ENCODE assay signal across 13 cellular contexts in the genomic region with DNA sequence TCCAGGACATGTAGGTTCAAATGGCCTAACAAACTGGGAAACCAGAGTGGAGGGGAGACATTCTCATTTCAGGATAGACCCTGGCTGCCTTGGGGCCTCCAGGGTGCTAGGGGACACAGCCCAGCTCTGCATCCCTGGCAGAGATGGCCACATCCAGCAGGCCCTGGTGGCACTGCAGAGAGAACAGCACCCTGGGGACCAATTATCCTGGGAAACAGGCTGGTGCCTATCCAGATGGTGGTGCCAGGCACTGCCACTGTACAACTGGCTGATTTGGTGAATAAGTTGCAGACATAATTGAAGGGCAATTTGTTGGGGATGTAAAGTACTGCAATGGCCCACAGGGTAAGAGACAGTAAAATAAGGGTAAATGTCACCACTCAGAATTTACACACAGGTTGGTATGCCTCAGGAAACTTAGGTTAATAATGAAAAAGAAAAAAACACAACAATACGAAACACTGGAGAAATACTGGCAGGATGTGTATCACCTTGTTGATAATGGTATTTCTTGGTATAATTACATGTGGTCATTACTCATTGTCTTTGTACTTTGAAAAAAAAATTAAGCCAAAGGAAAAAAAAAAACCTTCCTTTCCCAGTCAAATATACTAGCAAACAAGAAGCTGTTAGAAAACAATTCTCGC. TPM values are rescaled to one million over a fixed set of nuclear protein-coding genes. Genes with fewer than 3 reads are reported as not detected.
A peak's percentile ranks its signal among the peaks of the same experiment; 100 is the strongest.
DNase-seq lines count a peak whose midpoint lies in the region; ATAC-seq and TF ChIP-seq lines count a peak whose summit lies in the region.
"Had no signal": no experiment of that assay in that cellular context is flagged by ENCODE, and none has a peak within 500 bp of the region (broad histone marks: within the 10 kb centered on the region; RNA-seq: fewer than 3 reads in every experiment).

No MANE protein-coding gene starts in this region.

- no peaks in the 10 kb centered on the region for H3K9me3 ChIP-seq in left ventricle myocardium inferior (replicated peaks)
- H3K9me3 ChIP-seq in gastroesophageal sphincter = no peaks in the 10 kb centered on the region
- H3K9me3 ChIP-seq: Caco-2, MG63, pancreas, tibial artery had no signal

- peaks cover 11% of the 10 kb centered on the region for H3K4me1 Mint-ChIP-seq in type B pancreatic cell (ENCODE audit: unreplicated experiment)

- intact Hi-C loops in left ventricle myocardium inferior (cut with micrococcal nuclease) = no loop called here
- intact Hi-C loops in Right ventricle myocardium superior (cut with DNase I) = no loop called here

- CTCF ChIA-PET in RWPE1 (lab: Yijun Ruan, JAX) = interaction anchor here (0.6 to 1.6 kb wide), 4 partner anchors 26 to 1063 kb away, joined by 4 to 7 read pairs (median 4); no protein-coding TSS in a partner anchor

- H3K4me3 ChIP-seq in left ventricle myocardium inferior = no peak overlapping the region
- no peak overlapping the region for H3K4me3 ChIP-seq in gastroesophageal sphincter
- H3K4me3 ChIP-seq: MG63, pancreas, tibial artery had no signal

- ATAC-seq in Right ventricle myocardium superior (ENCODE audit: poor library complexity) (no peak), gastroesophageal sphincter (no peak)
- ATAC-seq: pancreas had no signal

- no peaks in the 10 kb centered on the region for H3K9me3 Mint-ChIP-seq in type B pancreatic cell

- TF ChIP-seq POLR2A in gastroesophageal sphincter (IDR thresholded peaks at IDR 0.05) = no peak

- H3K27ac Mint-ChIP-seq in type B pancreatic cell = peak overlapping the region; percentile 20

- no peak for TF ChIP-seq CTCF in left ventricle myocardium inferior (IDR thresholded peaks at IDR 0.05; ENCODE audit: borderline replicate concordance)
- no peak for TF ChIP-seq CTCF in RWPE1 (conservative IDR thresholded peaks at IDR 0.05; ENCODE audit: low read depth)
- TF ChIP-seq CTCF in gastroesophageal sphincter (IDR thresholded peaks at IDR 0.05) = no peak
- TF ChIP-seq CTCF in type B pancreatic cell (conservative IDR thresholded peaks at IDR 0.05) = no peak

- no peak for TF ChIP-seq EP300 in gastroesophageal sphincter (IDR thresholded peaks at IDR 0.05)

- DNase-seq in left ventricle myocardium inferior (no peak), Right ventricle myocardium superior (no peak), RWPE1 (ENCODE audit: low spot score) (peak; percentile 12), type B pancreatic cell (ENCODE audit: extremely low spot score, unreplicated experiment) (no peak), SKM-1 treated with dmso at 0.1 percent for 144 hours (lab: John Stamatoyannopoulos, UW; ENCODE audit: unreplicated experiment) (no peak), activated T-cell treated with anti-CD3 and anti-CD28 coated beads for 4 hours (no peak), NCI-H748 treated with DMSO at 0.1 percent for 48 hours (lab: John Stamatoyannopoulos, UW) (no peak)
- DNase-seq: kidney, pancreas had no signal

- 73% methylated on average over 2 of the region's 2 CpGs for WGBS in gastroesophageal sphincter (ENCODE audit: low coverage in 1 of 2), 2 donors

- H3K36me3 ChIP-seq in left ventricle myocardium inferior (no peaks in the 10 kb centered on the region), gastroesophageal sphincter (no peaks in the 10 kb centered on the region)
- H3K36me3 ChIP-seq: MG63, pancreas, tibial artery had no signal

- H3K27me3 ChIP-seq in left ventricle myocardium inferior (ENCODE audit: low read depth) = no peaks in the 10 kb centered on the region
- no peaks in the 10 kb centered on the region for H3K27me3 ChIP-seq in gastroesophageal sphincter
- H3K27me3 ChIP-seq: MG63, pancreas, tibial artery had no signal

- H3K27ac ChIP-seq in left ventricle myocardium inferior (replicated peaks) = peak overlapping the region; percentile 47
- H3K27ac ChIP-seq in RWPE1 = no peak overlapping the region
- peak overlapping the region in 3 of 4 donors; percentile 36 to 47 (median 39) for H3K27ac ChIP-seq in gastroesophageal sphincter
- H3K27ac ChIP-seq: pancreas, tibial artery had no signal

- H3K4me1 ChIP-seq in left ventricle myocardium inferior (peaks cover 47% of the 10 kb centered on the region), gastroesophageal sphincter (peaks cover 0 to 24% (median 0%) of the 10 kb centered on the region in 3 donors)

- POLR2A ChIA-PET in RWPE1 (lab: Yijun Ruan, JAX; ENCODE audit: low non-redundant PET) = no interaction called here

- peaks cover 9% of the 10 kb centered on the region for H3K27me3 Mint-ChIP-seq in type B pancreatic cell

- no peaks in the 10 kb centered on the region for H3K36me3 Mint-ChIP-seq in type B pancreatic cell

- H3K4me3 Mint-ChIP-seq in type B pancreatic cell = no peak overlapping the region

RNA-seq across cellular contexts. Expression of a gene that starts 12.8 kb away (rescaled TPM):
- total RNA-seq in left ventricle myocardium inferior (not detected), Right ventricle myocardium superior (0.46 TPM), gastroesophageal sphincter (not detected), type B pancreatic cell (ENCODE audit: low replicate concordance) (2.7 and 23.0 TPM in 2 replicates)
- total RNA-seq: Caco-2 had no signal

RNA-seq across cellular contexts. Expression of a gene that starts 13.3 kb away (rescaled TPM):
- total RNA-seq in left ventricle myocardium inferior (1.5 TPM), Right ventricle myocardium superior (1.7 TPM), gastroesophageal sphincter (1 to 10 TPM in 1 of 4 donors, under 1 TPM in 1, not detected in 2; 0.54 to 3.1 TPM), type B pancreatic cell (ENCODE audit: low replicate concordance) (not detected in 2 replicates)
- total RNA-seq: Caco-2 had no signal
